ENCODE assay signal across 24 cellular contexts in the genomic region with DNA sequence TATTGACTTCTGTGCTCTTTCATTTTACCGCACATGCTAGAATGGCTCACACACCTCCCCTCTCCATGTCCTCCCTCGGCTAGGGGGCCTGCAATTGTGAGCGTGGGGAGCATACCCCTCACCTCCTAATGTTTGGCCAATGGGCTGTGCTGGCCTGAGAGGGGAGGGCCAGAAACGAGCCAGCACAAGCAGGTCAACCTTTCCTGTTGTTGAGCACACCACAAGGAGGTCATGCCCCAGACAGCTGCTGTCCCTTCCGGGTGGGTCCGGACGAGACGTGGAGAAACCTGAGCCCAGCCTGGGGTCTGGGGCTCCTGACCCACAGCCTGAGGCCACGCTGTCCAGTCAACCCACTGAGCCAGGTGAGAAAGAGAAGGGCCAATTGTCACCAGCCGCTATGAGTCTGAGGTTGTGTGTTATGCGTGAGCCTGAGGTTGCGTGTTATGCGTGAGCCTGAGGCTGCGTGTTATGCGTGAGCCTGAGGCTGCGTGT.
"Had no signal": no experiment of that assay in that cellular context is flagged by ENCODE, and none has a peak within 500 bp of the region (broad histone marks: within the 10 kb centered on the region; RNA-seq: fewer than 3 reads in every experiment).

No MANE protein-coding gene starts in this region.

- DNase-seq: activated CD4-positive, alpha-beta T cell treated with anti-CD3 and anti-CD28 coated beads for 1 hour; activated CD4-positive, alpha-beta T cell treated with anti-CD3 and anti-CD28 coated beads, Interleukin-2, amount 50 U/mL, for 4 hours; activated CD8-positive, alpha-beta memory T cell treated with anti-CD3 and anti-CD28 coated beads, Interleukin-2, amount 50 U/mL, for 4 hours; activated T-cell treated with anti-CD3 and anti-CD28 coated beads, Interleukin-2, amount 50 U/mL, for 24 hours; adrenal gland; heart right ventricle; natural killer cell; nucleus accumbens; stimulated activated CD4-positive, alpha-beta T cell treated with anti-CD3 and anti-CD28 coated beads, Interleukin-2, amount 100 ng/mL, for 24 hours; stimulated activated naive CD8-positive, alpha-beta T cell treated with anti-CD3 and anti-CD28 coated beads, Interleukin-15, amount 100 ng/mL, for 72 hours; T-helper 1 cell; WERI-Rb-1 had no signal

- H3K36me3 Mint-ChIP-seq: activated naive CD4-positive, alpha-beta T cell treated with anti-CD3 and anti-CD28 coated beads, Interleukin-2, amount 50 U/mL, for 72 hours; natural killer cell; stimulated activated effector memory CD8-positive, alpha-beta T cell treated with anti-CD3 and anti-CD28 coated beads, Interleukin-12 subunit alpha, Interleukin-12 subunit beta, amount 100 ng/mL, for 72 hours had no signal

- H3K4me1 Mint-ChIP-seq: activated T-helper 17 cell treated with anti-CD3 and anti-CD28 coated beads, Interleukin-2, amount 50 U/mL, for 72 hours; central memory CD8-positive, alpha-beta T cell; natural killer cell; stimulated activated effector memory CD8-positive, alpha-beta T cell treated with anti-CD3 and anti-CD28 coated beads, Interleukin-12 subunit alpha, Interleukin-12 subunit beta, amount 100 ng/mL, for 72 hours; stimulated activated naive CD8-positive, alpha-beta T cell treated with anti-CD3 and anti-CD28 coated beads, Interleukin-15, amount 100 ng/mL, for 72 hours had no signal

- H3K27ac Mint-ChIP-seq: activated naive CD4-positive, alpha-beta T cell treated with anti-CD3 and anti-CD28 coated beads, Interleukin-2, amount 50 U/mL, for 72 hours; activated T-cell treated with anti-CD3 and anti-CD28 coated beads, Interleukin-2, amount 50 U/mL, for 24 hours; activated T-helper 17 cell treated with anti-CD3 and anti-CD28 coated beads, Interleukin-2, amount 50 U/mL, for 72 hours; natural killer cell; stimulated activated effector memory CD8-positive, alpha-beta T cell treated with anti-CD3 and anti-CD28 coated beads, Interleukin-12 subunit alpha, Interleukin-12 subunit beta, amount 100 ng/mL, for 72 hours; stimulated activated naive CD8-positive, alpha-beta T cell treated with anti-CD3 and anti-CD28 coated beads, Interleukin-15, amount 100 ng/mL, for 72 hours had no signal

- H3K9me3 ChIP-seq: adrenal gland, ascending aorta, breast epithelium, heart right ventricle, left lung, suprapubic skin, tibial nerve, vagina had no signal

- H3K79me2 ChIP-seq: parathyroid adenoma had no signal

- H3K27me3 ChIP-seq: adrenal gland, ascending aorta, left lung, tibial nerve, vagina had no signal

- H3K4me1 ChIP-seq: adrenal gland, ascending aorta, breast epithelium, heart right ventricle, left lung, parathyroid adenoma, tibial nerve, vagina had no signal

- H3K27ac ChIP-seq: adrenal gland, ascending aorta, breast epithelium, heart right ventricle, left lung, parathyroid adenoma, skin epidermis, suprapubic skin, tibial nerve, vagina, WERI-Rb-1 had no signal

- H2AFZ ChIP-seq: parathyroid adenoma had no signal

- H3K4me3 Mint-ChIP-seq: activated T-cell treated with anti-CD3 and anti-CD28 coated beads, Interleukin-2, amount 50 U/mL, for 24 hours; activated T-helper 17 cell treated with anti-CD3 and anti-CD28 coated beads, Interleukin-2, amount 50 U/mL, for 72 hours; central memory CD8-positive, alpha-beta T cell; natural killer cell; stimulated activated effector memory CD8-positive, alpha-beta T cell treated with anti-CD3 and anti-CD28 coated beads, Interleukin-12 subunit alpha, Interleukin-12 subunit beta, amount 100 ng/mL, for 72 hours; stimulated activated naive CD8-positive, alpha-beta T cell treated with anti-CD3 and anti-CD28 coated beads, Interleukin-15, amount 100 ng/mL, for 72 hours had no signal

- H3K9me3 Mint-ChIP-seq: activated naive CD4-positive, alpha-beta T cell treated with anti-CD3 and anti-CD28 coated beads, Interleukin-2, amount 50 U/mL, for 72 hours; activated T-cell treated with anti-CD3 and anti-CD28 coated beads, Interleukin-2, amount 50 U/mL, for 24 hours; activated T-helper 17 cell treated with anti-CD3 and anti-CD28 coated beads, Interleukin-2, amount 50 U/mL, for 72 hours; central memory CD8-positive, alpha-beta T cell; natural killer cell; stimulated activated effector memory CD8-positive, alpha-beta T cell treated with anti-CD3 and anti-CD28 coated beads, Interleukin-12 subunit alpha, Interleukin-12 subunit beta, amount 100 ng/mL, for 72 hours; stimulated activated naive CD8-positive, alpha-beta T cell treated with anti-CD3 and anti-CD28 coated beads, Interleukin-15, amount 100 ng/mL, for 72 hours had no signal

- H3K9ac ChIP-seq: parathyroid adenoma had no signal
